ENCODE assay signal across 14 cellular contexts in the genomic region with DNA sequence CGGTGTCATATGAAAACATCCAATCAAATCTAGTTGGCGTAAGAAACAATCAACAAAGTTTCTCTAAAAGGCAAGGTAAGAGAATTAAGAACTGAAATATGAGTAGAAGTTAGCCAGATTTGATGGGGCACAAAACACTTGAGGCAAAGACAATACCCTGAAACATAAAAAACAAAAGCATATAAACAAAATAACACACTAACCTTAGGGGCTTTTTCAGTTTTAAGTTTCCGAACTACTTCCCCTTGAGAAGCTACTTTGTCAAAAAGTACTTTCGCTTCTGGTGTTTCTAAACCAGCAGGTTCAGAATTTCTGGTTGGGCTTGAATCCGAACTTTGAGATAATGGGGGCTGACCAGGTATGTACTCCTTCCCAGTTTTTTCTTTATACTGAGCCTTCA. TPM values are rescaled to one million over a fixed set of nuclear protein-coding genes. Genes with fewer than 3 reads are reported as not detected.
A peak's percentile ranks its signal among the peaks of the same experiment; 100 is the strongest.
DNase-seq lines count a peak whose midpoint lies in the region; ATAC-seq lines count a peak whose summit lies in the region.
"Had no signal": no experiment of that assay in that cellular context is flagged by ENCODE, and none has a peak within 500 bp of the region (broad histone marks: within the 10 kb centered on the region; RNA-seq: fewer than 3 reads in every experiment).

No MANE protein-coding gene starts in this region.

- no peaks in the 10 kb centered on the region for H3K9me3 Mint-ChIP-seq in stimulated activated naive CD8-positive, alpha-beta T cell treated with anti-CD3 and anti-CD28 coated beads, Interleukin-15, Interleukin-2, amounts not matched to agents 100 ng/mL and 50 ng/mL, for 24 hours
- H3K9me3 Mint-ChIP-seq in activated CD4-positive, alpha-beta T cell treated with anti-CD3 and anti-CD28 coated beads, Interleukin-2, amount 10 ng/mL, durations not matched to agents 24 days and 14 days: no peaks in the 10 kb centered on the region

- H3K4me3 ChIP-seq in effector memory CD4-positive, alpha-beta T cell (ENCODE audit: insufficient read depth, low read depth, low read length, poor library complexity, severe bottlenecking): no peak overlapping the region
- H3K4me3 ChIP-seq: ascending aorta, ovary, uterus had no signal

- no peak overlapping the region for H3K27ac ChIP-seq in effector memory CD4-positive, alpha-beta T cell (ENCODE audit: insufficient read depth, low read length, poor library complexity, severe bottlenecking)
- H3K27ac ChIP-seq: ascending aorta, ovary, uterus had no signal

- peaks cover 66% of the 10 kb centered on the region for H3K36me3 Mint-ChIP-seq in stimulated activated naive CD8-positive, alpha-beta T cell treated with anti-CD3 and anti-CD28 coated beads, Interleukin-15, Interleukin-2, amounts not matched to agents 100 ng/mL and 50 ng/mL, for 24 hours (ENCODE audit: low read depth)
- peaks cover 42% of the 10 kb centered on the region for H3K36me3 Mint-ChIP-seq in activated CD4-positive, alpha-beta T cell treated with anti-CD3 and anti-CD28 coated beads, Interleukin-2, amount 10 ng/mL, durations not matched to agents 24 days and 14 days (ENCODE audit: low read depth)

- H3K27me3 Mint-ChIP-seq in stimulated activated naive CD8-positive, alpha-beta T cell treated with anti-CD3 and anti-CD28 coated beads, Interleukin-15, Interleukin-2, amounts not matched to agents 100 ng/mL and 50 ng/mL, for 24 hours: no peaks in the 10 kb centered on the region
- H3K27me3 Mint-ChIP-seq in activated CD4-positive, alpha-beta T cell treated with anti-CD3 and anti-CD28 coated beads, Interleukin-2, amount 10 ng/mL, durations not matched to agents 24 days and 14 days: no peaks in the 10 kb centered on the region

- intact Hi-C loops in activated CD4-positive, alpha-beta T cell treated with anti-CD3 and anti-CD28 coated beads, Interleukin-2, amount 10 ng/mL, durations not matched to agents 24 days and 14 days (cut with micrococcal nuclease): no loop called here

- H3K36me3 ChIP-seq in effector memory CD4-positive, alpha-beta T cell (ENCODE audit: control insufficient read depth, insufficient read depth, low read length): peaks cover 36% of the 10 kb centered on the region
- H3K36me3 ChIP-seq: ovary, uterus had no signal

- no peak for DNase-seq in stimulated activated naive CD8-positive, alpha-beta T cell treated with anti-CD3 and anti-CD28 coated beads, Interleukin-15, Interleukin-2, amounts not matched to agents 100 U/mL and 50 U/mL, for 24 hours
- no peak for DNase-seq in NCI-H2171 (lab: John Stamatoyannopoulos, UW)
- no peak for DNase-seq in effector memory CD4-positive, alpha-beta T cell
- DNase-seq in activated CD4-positive, alpha-beta T cell treated with anti-CD3 and anti-CD28 coated beads, Interleukin-2, amount 10 ng/mL, durations not matched to agents 24 days and 14 days: no peak
- DNase-seq in NCI-H146 treated with DMSO at 0.1 percent for 48 hours (lab: John Stamatoyannopoulos, UW; ENCODE audit: unreplicated experiment): no peak
- DNase-seq: NCI-H1105 treated with DMSO at 0.1 percent for 48 hours, ovary, uterus had no signal

- no peaks in the 10 kb centered on the region for H3K4me1 ChIP-seq in effector memory CD4-positive, alpha-beta T cell (ENCODE audit: control insufficient read depth, insufficient read depth, low read length, poor library complexity, severe bottlenecking)
- H3K4me1 ChIP-seq: uterus had no signal

- no peaks in the 10 kb centered on the region for H3K27me3 ChIP-seq in effector memory CD4-positive, alpha-beta T cell (replicated peaks; ENCODE audit: control insufficient read depth, insufficient read depth, low read length, poor library complexity, severe bottlenecking)
- H3K27me3 ChIP-seq: ascending aorta, ovary, uterus had no signal

- no peaks in the 10 kb centered on the region for H3K9me3 ChIP-seq in effector memory CD4-positive, alpha-beta T cell (ENCODE audit: control insufficient read depth, low read length)
- H3K9me3 ChIP-seq: ascending aorta, ovary, uterus had no signal

- H3K4me3 Mint-ChIP-seq in stimulated activated naive CD8-positive, alpha-beta T cell treated with anti-CD3 and anti-CD28 coated beads, Interleukin-15, Interleukin-2, amounts not matched to agents 100 ng/mL and 50 ng/mL, for 24 hours: no peak overlapping the region
- no peak overlapping the region for H3K4me3 Mint-ChIP-seq in activated CD4-positive, alpha-beta T cell treated with anti-CD3 and anti-CD28 coated beads, Interleukin-2, amount 10 ng/mL, durations not matched to agents 24 days and 14 days

- no peaks in the 10 kb centered on the region for H3K4me1 Mint-ChIP-seq in stimulated activated naive CD8-positive, alpha-beta T cell treated with anti-CD3 and anti-CD28 coated beads, Interleukin-15, Interleukin-2, amounts not matched to agents 100 ng/mL and 50 ng/mL, for 24 hours (ENCODE audit: low read depth)
- H3K4me1 Mint-ChIP-seq in activated CD4-positive, alpha-beta T cell treated with anti-CD3 and anti-CD28 coated beads, Interleukin-2, amount 10 ng/mL, durations not matched to agents 24 days and 14 days: peaks cover 1% of the 10 kb centered on the region

- peak overlapping the region; percentile 9 for H3K27ac Mint-ChIP-seq in stimulated activated naive CD8-positive, alpha-beta T cell treated with anti-CD3 and anti-CD28 coated beads, Interleukin-15, Interleukin-2, amounts not matched to agents 100 ng/mL and 50 ng/mL, for 24 hours
- no peak overlapping the region for H3K27ac Mint-ChIP-seq in activated CD4-positive, alpha-beta T cell treated with anti-CD3 and anti-CD28 coated beads, Interleukin-2, amount 10 ng/mL, durations not matched to agents 24 days and 14 days

- no peak for ATAC-seq in stimulated activated naive CD8-positive, alpha-beta T cell treated with anti-CD3 and anti-CD28 coated beads, Interleukin-15, Interleukin-2, amounts not matched to agents 100 U/mL and 50 U/mL, for 24 hours
- ATAC-seq in GM21786 (IDR thresholded peaks at IDR 0.05; ENCODE audit: unreplicated experiment): peak; percentile 84
- ATAC-seq in HG03354 (IDR thresholded peaks at IDR 0.05; ENCODE audit: poor library complexity, severe bottlenecking, unreplicated experiment): peak; percentile 86
- ATAC-seq: esophagus mucosa, left lobe of liver had no signal

RNA-seq across cellular contexts. Expression of gene EPRS1, which starts 57.9 kb away (rescaled TPM):
- 182 and 200 TPM in 2 replicates for total RNA-seq in activated CD4-positive, alpha-beta T cell treated with anti-CD3 and anti-CD28 coated beads, Interleukin-2, amount 10 ng/mL, durations not matched to agents 24 days and 14 days
